ENCODE assay signal across 1 cellular context in genomic region chr9:108934323-108934885, GRCh38.
TF ChIP-seq lines count a peak whose summit lies in the region.

A gene with protein sequence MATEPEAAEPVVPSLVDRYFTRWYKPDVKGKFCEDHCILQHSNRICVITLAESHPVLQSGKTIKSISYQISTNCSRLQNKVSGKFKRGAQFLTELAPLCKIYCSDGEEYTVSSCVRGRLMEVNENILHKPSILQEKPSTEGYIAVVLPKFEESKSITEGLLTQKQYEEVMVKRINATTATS (plus strand): TSS chr9:108934400. CDS start chr9:108934487, 87 bp downstream.

TF ChIP-seq in GM12878, 131 proteins besides CTCF, POLR2A, EP300 and RAD21 (continued from another document):
- no peak for TF ChIP-seq ZNF592 (IDR thresholded peaks at IDR 0.05)
- TF ChIP-seq PML (IDR thresholded peaks at IDR 0.05; ENCODE audit: low read length), result no peak
- no peak for TF ChIP-seq DPF2 (IDR thresholded peaks at IDR 0.05)
- TF ChIP-seq YY1 (IDR thresholded peaks at IDR 0.05; ENCODE audit: low read depth, low read length), result peak; percentile 29; the same call in 1 of the 2 replicates
- 0 out of 4 replicates have a peak, but pooled peaks of 1 of the 2 experiments have one; percentile 46 for TF ChIP-seq SRF (IDR thresholded peaks at IDR 0.05; ENCODE audit: low read depth in 2 of 2, low read length in 2 of 2)
- TF ChIP-seq, protein P1, sequence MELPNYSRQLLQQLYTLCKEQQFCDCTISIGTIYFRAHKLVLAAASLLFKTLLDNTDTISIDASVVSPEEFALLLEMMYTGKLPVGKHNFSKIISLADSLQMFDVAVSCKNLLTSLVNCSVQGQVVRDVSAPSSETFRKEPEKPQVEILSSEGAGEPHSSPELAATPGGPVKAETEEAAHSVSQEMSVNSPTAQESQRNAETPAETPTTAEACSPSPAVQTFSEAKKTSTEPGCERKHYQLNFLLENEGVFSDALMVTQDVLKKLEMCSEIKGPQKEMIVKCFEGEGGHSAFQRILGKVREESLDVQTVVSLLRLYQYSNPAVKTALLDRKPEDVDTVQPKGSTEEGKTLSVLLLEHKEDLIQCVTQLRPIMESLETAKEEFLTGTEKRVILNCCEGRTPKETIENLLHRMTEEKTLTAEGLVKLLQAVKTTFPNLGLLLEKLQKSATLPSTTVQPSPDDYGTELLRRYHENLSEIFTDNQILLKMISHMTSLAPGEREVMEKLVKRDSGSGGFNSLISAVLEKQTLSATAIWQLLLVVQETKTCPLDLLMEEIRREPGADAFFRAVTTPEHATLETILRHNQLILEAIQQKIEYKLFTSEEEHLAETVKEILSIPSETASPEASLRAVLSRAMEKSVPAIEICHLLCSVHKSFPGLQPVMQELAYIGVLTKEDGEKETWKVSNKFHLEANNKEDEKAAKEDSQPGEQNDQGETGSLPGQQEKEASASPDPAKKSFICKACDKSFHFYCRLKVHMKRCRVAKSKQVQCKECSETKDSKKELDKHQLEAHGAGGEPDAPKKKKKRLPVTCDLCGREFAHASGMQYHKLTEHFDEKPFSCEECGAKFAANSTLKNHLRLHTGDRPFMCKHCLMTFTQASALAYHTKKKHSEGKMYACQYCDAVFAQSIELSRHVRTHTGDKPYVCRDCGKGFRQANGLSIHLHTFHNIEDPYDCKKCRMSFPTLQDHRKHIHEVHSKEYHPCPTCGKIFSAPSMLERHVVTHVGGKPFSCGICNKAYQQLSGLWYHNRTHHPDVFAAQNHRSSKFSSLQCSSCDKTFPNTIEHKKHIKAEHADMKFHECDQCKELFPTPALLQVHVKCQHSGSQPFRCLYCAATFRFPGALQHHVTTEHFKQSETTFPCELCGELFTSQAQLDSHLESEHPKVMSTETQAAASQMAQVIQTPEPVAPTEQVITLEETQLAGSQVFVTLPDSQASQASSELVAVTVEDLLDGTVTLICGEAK (IDR thresholded peaks at IDR 0.05; ENCODE audit: borderline replicate concordance), result peak; percentile 73
- TF ChIP-seq MEF2B (IDR thresholded peaks at IDR 0.05; ENCODE audit: partially characterized antibody, poor library complexity, severe bottlenecking), result peak; percentile 39
- TF ChIP-seq EGR1 (IDR thresholded peaks at IDR 0.05; ENCODE audit: borderline replicate concordance in 1 of 2, low read depth in 2 of 2, low read length in 2 of 2), result peak in 1 of 2 experiments; percentile 95; a peak in 2 of 3 replicates
- TF ChIP-seq NR2F1 (conservative IDR thresholded peaks at IDR 0.05), result no peak
- peak; percentile 46 for TF ChIP-seq NR2C1 (IDR thresholded peaks at IDR 0.05)
- TF ChIP-seq SIN3A (IDR thresholded peaks at IDR 0.05; ENCODE audit: low read depth, low read length), result peak; percentile 88
- TF ChIP-seq MXI1 (IDR thresholded peaks at IDR 0.05; ENCODE audit: low read depth, low read length), result peak; percentile 94
- TF ChIP-seq RFX5 (IDR thresholded peaks at IDR 0.05; ENCODE audit: low read depth, low read length), result no peak
- TF ChIP-seq POU2F2 (IDR thresholded peaks at IDR 0.05; ENCODE audit: borderline replicate concordance, low read depth, low read length), result no peak
- no peak for TF ChIP-seq BCLAF1 (IDR thresholded peaks at IDR 0.05)
